Comparison of ENCODE assay signal across 9 cellular contexts in the genomic region with DNA sequence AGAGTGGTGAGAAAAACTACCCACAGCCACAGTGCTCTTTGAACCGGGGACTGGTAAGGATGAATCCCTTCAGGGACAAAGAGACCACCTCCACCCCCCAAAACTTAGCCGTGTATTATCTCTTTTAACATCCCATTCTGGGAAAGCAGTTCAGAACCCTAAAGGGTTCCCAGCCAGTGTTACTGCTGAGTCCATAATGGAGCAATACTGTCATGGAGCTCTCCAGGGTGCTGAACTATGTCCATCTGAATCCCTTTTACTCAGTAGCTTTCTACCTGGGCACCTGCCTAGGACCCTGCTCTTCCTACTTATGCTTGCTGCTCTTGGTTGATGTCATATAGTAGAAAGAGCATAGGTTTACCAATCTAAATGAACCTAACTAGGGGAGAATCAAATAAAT. TPM values are rescaled to one million over a fixed set of nuclear protein-coding genes. Genes with fewer than 3 reads are reported as not detected.
A peak's percentile ranks its signal among the peaks of the same experiment; 100 is the strongest.
DNase-seq lines count a peak whose midpoint lies in the region; ATAC-seq and TF ChIP-seq lines count a peak whose summit lies in the region.
"Had no signal": no experiment of that assay in that cellular context is flagged by ENCODE, and none has a peak within 500 bp of the region (broad histone marks: within the 10 kb centered on the region; RNA-seq: fewer than 3 reads in every experiment).

No MANE protein-coding gene starts in this region.

- H3K9ac ChIP-seq in mesenchymal stem cell (ENCODE audit: low read length), result no peak overlapping the region

- no peak overlapping the region for H2BK120ac ChIP-seq in mesenchymal stem cell (ENCODE audit: low read depth, low read length)

- no peak overlapping the region for H3K4me2 ChIP-seq in mesenchymal stem cell (ENCODE audit: low read length, poor library complexity, severe bottlenecking)

- no peak overlapping the region for H3K14ac ChIP-seq in mesenchymal stem cell (ENCODE audit: low read length in 2 of 2)

- H2BK12ac ChIP-seq in mesenchymal stem cell (ENCODE audit: low read length in 2 of 2), result no peak overlapping the region

- no peak overlapping the region for H4K91ac ChIP-seq in mesenchymal stem cell (ENCODE audit: low read length)

- H3K4ac ChIP-seq in mesenchymal stem cell (ENCODE audit: low read depth in 1 of 2, low read length in 2 of 2), result no peak overlapping the region

- H2BK15ac ChIP-seq in mesenchymal stem cell (ENCODE audit: low read depth, poor library complexity, severe bottlenecking), result no peak overlapping the region

- no peaks in the 10 kb centered on the region for H3K79me1 ChIP-seq in mesenchymal stem cell (replicated peaks; ENCODE audit: low read length, poor library complexity, severe bottlenecking)

- peak; percentile 57 for DNase-seq in EH (ENCODE audit: low read depth)
- DNase-seq in MG63, result peak; percentile 56
- DNase-seq in astrocyte of the spinal cord (ENCODE audit: low read depth, low spot score), result peak; percentile 7
- DNase-seq in mesenchymal stem cell, result peak; percentile 53
- DNase-seq in tibial artery, result no peak

- ATAC-seq in GM18861 (IDR thresholded peaks at IDR 0.05; ENCODE audit: unreplicated experiment) (no peak), HG03442 (IDR thresholded peaks at IDR 0.05; ENCODE audit: unreplicated experiment) (no peak), GM21360 (IDR thresholded peaks at IDR 0.05; ENCODE audit: unreplicated experiment) (no peak)

- H3K27me3 ChIP-seq in MG63, result peaks cover 37% of the 10 kb centered on the region
- H3K27me3 ChIP-seq in mesenchymal stem cell (ENCODE audit: control insufficient read depth in 1 of 2, insufficient read depth in 1 of 2, low read length in 2 of 2), result peaks cover 0 to 2% of the 10 kb centered on the region in 2 experiments
- H3K27me3 ChIP-seq in tibial artery, result no peaks in the 10 kb centered on the region

- H3K9me3 ChIP-seq in MG63, result peaks cover 13% of the 10 kb centered on the region
- H3K9me3 ChIP-seq in mesenchymal stem cell (ENCODE audit: control insufficient read depth, low read length), result peaks cover 20% of the 10 kb centered on the region
- peaks cover 0 to 16% (median 7%) of the 10 kb centered on the region in 3 donors for H3K9me3 ChIP-seq in tibial artery

- H3K4me3 ChIP-seq in MG63, result no peak overlapping the region
- H3K4me3 ChIP-seq in astrocyte of the spinal cord (ENCODE audit: low read depth, low read length), result no peak overlapping the region
- no peak overlapping the region for H3K4me3 ChIP-seq in mesenchymal stem cell (ENCODE audit: insufficient read depth in 1 of 2, low read depth in 1 of 2, low read length in 2 of 2)
- no peak overlapping the region for H3K4me3 ChIP-seq in tibial artery
- H3K4me3 ChIP-seq: skin epidermis had no signal

- 13% methylated on average over 2 of the region's 2 CpGs for WGBS in mesenchymal stem cell

- H2BK5ac ChIP-seq in mesenchymal stem cell (ENCODE audit: low read depth, low read length, poor library complexity, severe bottlenecking), result no peak overlapping the region

- H3K4me1 ChIP-seq in mesenchymal stem cell (ENCODE audit: control insufficient read depth, insufficient read depth, low read depth, low read length) (no peaks in the 10 kb centered on the region), tibial artery (no peaks in the 10 kb centered on the region)

- H2AFZ ChIP-seq in mesenchymal stem cell (ENCODE audit: low read depth, low read length), result no peak overlapping the region

- H3K27ac ChIP-seq in mesenchymal stem cell (ENCODE audit: low read length, poor library complexity, severe bottlenecking), result no peak overlapping the region
- H3K27ac ChIP-seq in tibial artery, result no peak overlapping the region
- H3K27ac ChIP-seq: skin epidermis had no signal

- H3K36me3 ChIP-seq in MG63, result no peaks in the 10 kb centered on the region
- H3K36me3 ChIP-seq in mesenchymal stem cell (ENCODE audit: control insufficient read depth in 1 of 2, insufficient read depth in 2 of 2, low read depth in 1 of 2, low read length in 2 of 2), result no peaks in the 10 kb centered on the region
- no peaks in the 10 kb centered on the region for H3K36me3 ChIP-seq in tibial artery

- H3K23ac ChIP-seq in mesenchymal stem cell (ENCODE audit: low read length in 2 of 2), result no peak overlapping the region

- H2AK5ac ChIP-seq in mesenchymal stem cell (ENCODE audit: low read length, severe bottlenecking), result no peak overlapping the region

- H4K8ac ChIP-seq in mesenchymal stem cell (ENCODE audit: low read length), result no peak overlapping the region

- intact Hi-C loops in tibial artery (cut with DNase I; ENCODE audit: low total_unique reads), result no loop called here

- in situ Hi-C loops in astrocyte of the spinal cord (cut with HindIII; ENCODE audit: low sequenced_read_pairs), result no loop called here

- no peak for TF ChIP-seq CTCF in astrocyte of the spinal cord (IDR thresholded peaks at IDR 0.05; ENCODE audit: low read depth, low read length)
- no peak for TF ChIP-seq CTCF in tibial artery (IDR thresholded peaks at IDR 0.05)

- H3K18ac ChIP-seq in mesenchymal stem cell (ENCODE audit: low read depth in 1 of 2, low read length in 2 of 2), result no peak overlapping the region

RNA-seq across cellular contexts. Expression of gene SAYSD1, which starts 22.2 kb away (rescaled TPM):
- total RNA-seq in MG63 (2014; rRNA removed; shearing (Covaris generic); ENCODE audit: low replicate concordance), result 48.8 and 57.2 TPM in 2 replicates
- polyA plus RNA-seq in mesenchymal stem cell (2013, experiment 1 of 2), result 7.1 TPM
- polyA plus RNA-seq in mesenchymal stem cell (2013, experiment 2 of 2), result 7.4 TPM

Comparison
In these comparisons a context has a peak if more than half of its experiments do, and no peak if none do; other contexts are left out.
1. DNase-seq: peak in EH (single experiment), MG63 (single experiment), astrocyte of the spinal cord (single experiment) and mesenchymal stem cell (single experiment); none in tibial artery (0 of 2).